In the genomic region with DNA sequence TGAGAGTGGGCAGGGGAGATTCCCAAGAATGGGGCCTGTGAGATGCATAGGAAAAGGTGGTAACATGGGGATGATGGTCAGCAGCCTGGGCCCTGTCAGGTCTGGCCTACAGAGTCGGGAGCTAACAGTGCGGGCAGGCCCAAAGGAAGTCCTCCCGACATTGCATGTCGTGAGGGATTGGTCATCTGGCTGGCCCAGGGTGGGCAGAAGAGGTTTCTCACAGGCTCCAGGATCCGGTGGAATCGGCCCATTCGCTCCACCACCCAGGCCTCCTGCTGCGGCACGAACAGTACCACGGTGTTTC, we compare ENCODE assay signal across 2 cellular contexts.
TF ChIP-seq lines count a peak whose summit lies in the region.

No MANE protein-coding gene starts in this region.

TF ChIP-seq in GM12878, 131 proteins besides CTCF, POLR2A, EP300 and RAD21:
- TF ChIP-seq, protein P1, sequence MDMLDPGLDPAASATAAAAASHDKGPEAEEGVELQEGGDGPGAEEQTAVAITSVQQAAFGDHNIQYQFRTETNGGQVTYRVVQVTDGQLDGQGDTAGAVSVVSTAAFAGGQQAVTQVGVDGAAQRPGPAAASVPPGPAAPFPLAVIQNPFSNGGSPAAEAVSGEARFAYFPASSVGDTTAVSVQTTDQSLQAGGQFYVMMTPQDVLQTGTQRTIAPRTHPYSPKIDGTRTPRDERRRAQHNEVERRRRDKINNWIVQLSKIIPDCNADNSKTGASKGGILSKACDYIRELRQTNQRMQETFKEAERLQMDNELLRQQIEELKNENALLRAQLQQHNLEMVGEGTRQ (IDR thresholded peaks at IDR 0.05; ENCODE audit: borderline replicate concordance, low read depth, low read length) = no peak
- TF ChIP-seq MYB (IDR thresholded peaks at IDR 0.05; ENCODE audit: borderline replicate concordance, low read depth, low read length) = no peak
- TF ChIP-seq, protein P2, sequence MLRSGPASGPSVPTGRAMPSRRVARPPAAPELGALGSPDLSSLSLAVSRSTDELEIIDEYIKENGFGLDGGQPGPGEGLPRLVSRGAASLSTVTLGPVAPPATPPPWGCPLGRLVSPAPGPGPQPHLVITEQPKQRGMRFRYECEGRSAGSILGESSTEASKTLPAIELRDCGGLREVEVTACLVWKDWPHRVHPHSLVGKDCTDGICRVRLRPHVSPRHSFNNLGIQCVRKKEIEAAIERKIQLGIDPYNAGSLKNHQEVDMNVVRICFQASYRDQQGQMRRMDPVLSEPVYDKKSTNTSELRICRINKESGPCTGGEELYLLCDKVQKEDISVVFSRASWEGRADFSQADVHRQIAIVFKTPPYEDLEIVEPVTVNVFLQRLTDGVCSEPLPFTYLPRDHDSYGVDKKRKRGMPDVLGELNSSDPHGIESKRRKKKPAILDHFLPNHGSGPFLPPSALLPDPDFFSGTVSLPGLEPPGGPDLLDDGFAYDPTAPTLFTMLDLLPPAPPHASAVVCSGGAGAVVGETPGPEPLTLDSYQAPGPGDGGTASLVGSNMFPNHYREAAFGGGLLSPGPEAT (IDR thresholded peaks at IDR 0.05; ENCODE audit: low read depth) = no peak

TF ChIP-seq in liver, 16 proteins besides CTCF, POLR2A, EP300 and RAD21:
- TF ChIP-seq GABPA (IDR thresholded peaks at IDR 0.05 in 1 of 2, conservative IDR thresholded peaks at IDR 0.05 in 1 of 2) (no peak), RXRA (IDR thresholded peaks at IDR 0.05) (no peak)
